ENCODE assay signal across 13 cellular contexts in genomic region chr6:134873500-134874388, GRCh38.
DNase-seq lines count a peak whose midpoint lies in the region; ATAC-seq and TF ChIP-seq lines count a peak whose summit lies in the region.
"Had no signal": no experiment of that assay in that cellular context is flagged by ENCODE, and none has a peak within 500 bp of the region (broad histone marks: within the 10 kb centered on the region; RNA-seq: fewer than 3 reads in every experiment).

No MANE protein-coding gene starts in this region.

- 81% methylated on average over 7 of the region's 7 CpGs; no CpG with 5 or more reads in 1 of the 2 donors for WGBS in transverse colon (ENCODE audit: low coverage in 1 of 2), 2 donors

- H3K27ac Mint-ChIP-seq in activated naive CD8-positive, alpha-beta T cell: no peak overlapping the region
- H3K27ac Mint-ChIP-seq in activated naive CD8-positive, alpha-beta T cell treated with anti-CD3 and anti-CD28 coated beads for 36 hours: no peak overlapping the region
- no peak overlapping the region for H3K27ac Mint-ChIP-seq in activated naive CD4-positive, alpha-beta T cell treated with anti-CD3 and anti-CD28 coated beads for 36 hours
- H3K27ac Mint-ChIP-seq: dendritic cell treated with granulocyte-macrophage colony-stimulating factor and Interleukin-4, amounts not matched to agents 40 ng/mL and 50 ng/mL, for 4 days had no signal

- H3K4me3 ChIP-seq in transverse colon (no peak overlapping the region), BE2C (ENCODE audit: low read depth, low read length) (no peak overlapping the region)
- H3K4me3 ChIP-seq: hepatocyte had no signal

- H3K36me3 ChIP-seq in transverse colon (no peaks in the 10 kb centered on the region), BE2C (no peaks in the 10 kb centered on the region)

- H3K27ac ChIP-seq in transverse colon: no peak overlapping the region
- H3K27ac ChIP-seq: hepatocyte had no signal

- in situ Hi-C loops in transverse colon (cut with MboI; ENCODE audit: low pct_ligation_motif_present in 1 of 4, low pct_unique_long_range_greater_than_20kb in 1 of 4, low sequenced_read_pairs in 3 of 4): no loop called here

- no peaks in the 10 kb centered on the region for H3K27me3 Mint-ChIP-seq in activated naive CD8-positive, alpha-beta T cell
- no peaks in the 10 kb centered on the region for H3K27me3 Mint-ChIP-seq in activated naive CD8-positive, alpha-beta T cell treated with anti-CD3 and anti-CD28 coated beads for 36 hours
- H3K27me3 Mint-ChIP-seq in activated naive CD4-positive, alpha-beta T cell treated with anti-CD3 and anti-CD28 coated beads for 36 hours (ENCODE audit: low read depth): no peaks in the 10 kb centered on the region

- H3K4me1 Mint-ChIP-seq in activated naive CD8-positive, alpha-beta T cell (ENCODE audit: low read depth): peaks cover 20% of the 10 kb centered on the region
- peaks cover 13% of the 10 kb centered on the region for H3K4me1 Mint-ChIP-seq in activated naive CD8-positive, alpha-beta T cell treated with anti-CD3 and anti-CD28 coated beads for 36 hours
- H3K4me1 Mint-ChIP-seq in activated naive CD4-positive, alpha-beta T cell treated with anti-CD3 and anti-CD28 coated beads for 36 hours (ENCODE audit: low read depth): peaks cover 19% of the 10 kb centered on the region

- TF ChIP-seq POLR2A in transverse colon (IDR thresholded peaks at IDR 0.05): no peak

- CTCF ChIA-PET in activated naive CD4-positive, alpha-beta T cell treated with anti-CD3 and anti-CD28 coated beads for 36 hours (lab: Charles Lee): interaction anchor here (0.7 kb wide), 1 partner anchor 761 kb away, joined by 3 read pairs; no protein-coding TSS in a partner anchor

- H3K4me1 ChIP-seq in transverse colon (no peaks in the 10 kb centered on the region), BE2C (no peaks in the 10 kb centered on the region)

- TF ChIP-seq CTCF in transverse colon (IDR thresholded peaks at IDR 0.05) (no peak), BE2C (IDR thresholded peaks at IDR 0.05; ENCODE audit: low read depth, low read length) (no peak)

- H3K9me3 ChIP-seq in transverse colon (no peaks in the 10 kb centered on the region), BE2C (peaks cover 4% of the 10 kb centered on the region; the same call in 1 of the 2 replicates)

- H3K36me3 Mint-ChIP-seq in activated naive CD8-positive, alpha-beta T cell: peaks cover 8% of the 10 kb centered on the region
- no peaks in the 10 kb centered on the region for H3K36me3 Mint-ChIP-seq in activated naive CD8-positive, alpha-beta T cell treated with anti-CD3 and anti-CD28 coated beads for 36 hours
- H3K36me3 Mint-ChIP-seq in activated naive CD4-positive, alpha-beta T cell treated with anti-CD3 and anti-CD28 coated beads for 36 hours (ENCODE audit: low read depth): no peaks in the 10 kb centered on the region

- TF ChIP-seq EP300 in transverse colon (IDR thresholded peaks at IDR 0.05; ENCODE audit: low read depth): no peak

- peaks cover 4% of the 10 kb centered on the region for H3K9me3 Mint-ChIP-seq in activated naive CD8-positive, alpha-beta T cell (ENCODE audit: low read depth)
- peaks cover 8% of the 10 kb centered on the region for H3K9me3 Mint-ChIP-seq in activated naive CD8-positive, alpha-beta T cell treated with anti-CD3 and anti-CD28 coated beads for 36 hours
- peaks cover 9% of the 10 kb centered on the region for H3K9me3 Mint-ChIP-seq in activated naive CD4-positive, alpha-beta T cell treated with anti-CD3 and anti-CD28 coated beads for 36 hours
- H3K9me3 Mint-ChIP-seq: dendritic cell treated with granulocyte-macrophage colony-stimulating factor and Interleukin-4, amounts not matched to agents 40 ng/mL and 50 ng/mL, for 4 days had no signal

- H3K27me3 ChIP-seq in transverse colon (no peaks in the 10 kb centered on the region), BE2C (no peaks in the 10 kb centered on the region)
- H3K27me3 ChIP-seq: hepatocyte had no signal

- intact Hi-C loops in activated naive CD4-positive, alpha-beta T cell treated with anti-CD3 and anti-CD28 coated beads for 36 hours (cut with micrococcal nuclease): no loop called here
- intact Hi-C loops in transverse colon (cut with DNase I; ENCODE audit: low total_unique reads): no loop called here

- ATAC-seq in HG03460 (IDR thresholded peaks at IDR 0.05; ENCODE audit: unreplicated experiment) (peak; percentile 22), GM18870 (IDR thresholded peaks at IDR 0.05; ENCODE audit: unreplicated experiment) (no peak), HG03025 (IDR thresholded peaks at IDR 0.05; ENCODE audit: low FRiP score, unreplicated experiment) (no peak)
- ATAC-seq: sciatic nerve had no signal

- DNase-seq in activated naive CD8-positive, alpha-beta T cell treated with anti-CD3 and anti-CD28 coated beads for 36 hours: no peak
- DNase-seq in activated naive CD4-positive, alpha-beta T cell treated with anti-CD3 and anti-CD28 coated beads for 36 hours: peak; percentile 34
- DNase-seq in transverse colon (peak; percentile 26), BE2C (no peak)
- DNase-seq: activated gamma-delta T cell, NCI-H526 had no signal

- peak overlapping the region; percentile 74 for H3K4me3 Mint-ChIP-seq in activated naive CD8-positive, alpha-beta T cell
- no peak overlapping the region for H3K4me3 Mint-ChIP-seq in activated naive CD8-positive, alpha-beta T cell treated with anti-CD3 and anti-CD28 coated beads for 36 hours
- H3K4me3 Mint-ChIP-seq in activated naive CD4-positive, alpha-beta T cell treated with anti-CD3 and anti-CD28 coated beads for 36 hours: no peak overlapping the region
- H3K4me3 Mint-ChIP-seq: dendritic cell treated with granulocyte-macrophage colony-stimulating factor and Interleukin-4, amounts not matched to agents 40 ng/mL and 50 ng/mL, for 4 days had no signal

Comparison
In these comparisons a context has a peak if more than half of its experiments do, and no peak if none do; other contexts are left out.
1. DNase-seq: peak in activated naive CD4-positive, alpha-beta T cell treated with anti-CD3 and anti-CD28 coated beads for 36 hours (single experiment) and transverse colon (single experiment); none in activated naive CD8-positive, alpha-beta T cell treated with anti-CD3 and anti-CD28 coated beads for 36 hours (single experiment) and BE2C (single experiment).